Comparison of ENCODE assay signal across 33 cellular contexts in the genomic region with DNA sequence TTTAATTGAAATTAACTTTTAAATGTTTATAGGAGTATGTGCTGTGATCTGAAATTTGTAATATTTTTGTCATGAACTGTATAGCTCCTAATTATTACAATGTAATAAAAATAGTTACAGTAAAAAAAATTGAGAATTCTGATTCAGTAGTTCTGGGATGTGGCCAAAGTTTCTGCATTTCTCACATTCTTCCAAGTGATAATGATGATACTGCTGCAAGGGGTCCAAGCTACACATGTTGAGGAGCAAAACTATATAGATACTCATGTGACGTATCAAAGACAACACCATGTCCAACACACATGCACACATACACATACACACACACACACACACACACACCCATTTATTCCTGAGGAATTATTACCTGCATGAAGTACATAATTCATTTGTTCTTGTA.
"Had no signal": no experiment of that assay in that cellular context is flagged by ENCODE, and none has a peak within 500 bp of the region (broad histone marks: within the 10 kb centered on the region; RNA-seq: fewer than 3 reads in every experiment).

No MANE protein-coding gene starts in this region.

- DNase-seq: activated CD4-positive, alpha-beta memory T cell treated with anti-CD3 and anti-CD28 coated beads for 36 hours; activated CD4-positive, alpha-beta T cell treated with anti-CD3 and anti-CD28 coated beads for 48 hours; activated CD8-positive, alpha-beta memory T cell treated with anti-CD3 and anti-CD28 coated beads, Interleukin-2, amount 50 U/mL, for 4 hours; activated gamma-delta T cell; activated naive CD4-positive, alpha-beta T cell treated with anti-CD3 and anti-CD28 coated beads, Interleukin-2, amount 10 ng/mL, durations not matched to agents 7 days and 5 days; activated naive CD8-positive, alpha-beta T cell treated with anti-CD3 and anti-CD28 coated beads, Interleukin-2, amount 10 ng/mL, durations not matched to agents 7 days and 5 days; activated T-cell treated with anti-CD3 and anti-CD28 coated beads, Interleukin-2, amount 50 U/mL, for 24 hours; amygdala; cerebellar nuclear complex; dorsolateral prefrontal cortex; effector memory CD4-positive, alpha-beta T cell; gastrocnemius medialis; kidney; left colon; mammary epithelial cell; naive B cell; nephron progenitor cell; ovary; right lobe of liver; stimulated activated CD4-positive, alpha-beta T cell treated with anti-CD3 and anti-CD28 coated beads, Interleukin-12 subunit alpha, Interleukin-12 subunit beta, amount 100 ng/mL, for 4 hours; stimulated activated CD4-positive, alpha-beta T cell treated with anti-CD3 and anti-CD28 coated beads, Interleukin-4, amount 100 ng/mL, for 1 hour; stimulated activated naive CD8-positive, alpha-beta T cell treated with anti-CD3 and anti-CD28 coated beads, Interleukin-15, Interleukin-2, amounts not matched to agents 100 U/mL and 50 U/mL, for 24 hours; T-helper 17 cell; T1000; testis; transverse colon; WERI-Rb-1 had no signal

- ATAC-seq: activated CD4-positive, CD25-positive, alpha-beta regulatory T cell treated with anti-CD3 and anti-CD28 coated beads, Interleukin-2, amount 50 U/mL, for 24 hours; gastrocnemius medialis; left colon; right lobe of liver; stimulated activated naive CD8-positive, alpha-beta T cell treated with anti-CD3 and anti-CD28 coated beads, Interleukin-15, Interleukin-2, amounts not matched to agents 100 U/mL and 50 U/mL, for 24 hours; T-helper 17 cell had no signal

- H3K36me3 ChIP-seq: cardiac muscle cell, gastrocnemius medialis, neutrophil, ovary, right lobe of liver, transverse colon, WERI-Rb-1 had no signal

- H3K4me2 ChIP-seq: hepatocyte had no signal

- H3K79me2 ChIP-seq: hepatocyte had no signal

- H3K4me1 ChIP-seq: right lobe of liver, testis, transverse colon had no signal

- H3K27me3 ChIP-seq: cardiac muscle cell, dorsolateral prefrontal cortex, gastrocnemius medialis, hepatocyte, neutrophil, ovary, right lobe of liver, testis, transverse colon had no signal

- H3K4me3 ChIP-seq: cardiac muscle cell, coronary artery, dorsolateral prefrontal cortex, gastrocnemius medialis, hepatocyte, ovary, right lobe of liver, skin epidermis, testis, transverse colon had no signal

- FAIRE-seq: kidney had no signal

- H3K27ac ChIP-seq: cardiac muscle cell, coronary artery, dorsolateral prefrontal cortex, gastrocnemius medialis, hepatocyte, neutrophil, ovary, right lobe of liver, skin epidermis, testis, transverse colon, WERI-Rb-1 had no signal

- H3K9me3 ChIP-seq: gastrocnemius medialis, neutrophil, ovary, right lobe of liver, testis, transverse colon had no signal

- H2AFZ ChIP-seq: hepatocyte had no signal
